ENCODE assay signal across 25 cellular contexts in the genomic region with DNA sequence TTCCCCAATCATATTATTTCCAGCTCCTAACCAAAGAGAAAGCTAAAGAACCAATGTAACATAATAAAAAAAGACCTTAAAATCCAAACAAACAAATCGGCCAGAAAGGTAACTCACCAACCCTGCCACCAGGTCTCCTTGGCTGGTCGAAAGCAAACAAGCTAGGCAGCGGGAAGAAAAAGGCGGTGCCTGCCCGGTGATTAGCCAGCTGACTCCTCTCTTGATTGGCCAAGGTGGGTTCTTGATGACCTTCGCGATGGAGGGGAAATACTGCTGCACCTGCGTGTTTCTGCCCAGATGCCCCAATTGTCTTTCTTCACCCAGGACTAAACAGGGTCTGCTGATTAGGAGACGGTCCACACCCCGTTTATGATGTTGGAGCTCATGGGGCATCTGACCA.
"Had no signal": no experiment of that assay in that cellular context is flagged by ENCODE, and none has a peak within 500 bp of the region (broad histone marks: within the 10 kb centered on the region; RNA-seq: fewer than 3 reads in every experiment).

NLRP11 (minus strand) TSS at position 154 of the 400 bp plus-strand sequence. CDS start 13,825 bp downstream, outside the sequence.

- H3K4me3 ChIP-seq: gastrocnemius medialis, lower lobe of right lung, ovary, psoas muscle, sigmoid colon, stomach, thyroid gland, vagina had no signal

- H3K4me1 ChIP-seq: gastrocnemius medialis, lower lobe of right lung, psoas muscle, sigmoid colon, stomach, thyroid gland, vagina had no signal

- H3K36me3 ChIP-seq: gastrocnemius medialis, lower lobe of right lung, ovary, sigmoid colon, stomach, thyroid gland, vagina had no signal

- DNase-seq: effector CD8-positive, alpha-beta T cell; endodermal cell; foreskin fibroblast; gastrocnemius medialis; head of caudate nucleus; left ventricle myocardium superior; lower lobe of right lung; naive thymus-derived CD8-positive, alpha-beta T cell; nephron progenitor cell; nucleus accumbens; ovary; posterior cingulate gyrus; psoas muscle; sigmoid colon; stimulated activated CD4-positive, alpha-beta T cell treated with anti-CD3 and anti-CD28 coated beads, Interleukin-2, amount 100 ng/mL, for 24 hours; stimulated activated CD4-positive, alpha-beta T cell treated with anti-CD3 and anti-CD28 coated beads, Interleukin-4, amount 100 ng/mL, for 24 hours; stimulated activated naive CD4-positive, alpha-beta T cell treated with Interleukin-2 at 50 U/mL for 16 hours; stomach; thyroid gland; trophoblast cell had no signal

- ATAC-seq: esophagus mucosa; gastrocnemius medialis; left ventricle myocardium superior; lower lobe of right lung; naive thymus-derived CD8-positive, alpha-beta T cell; psoas muscle; right cardiac atrium; stimulated activated effector memory CD8-positive, alpha-beta T cell treated with anti-CD3 and anti-CD28 coated beads, Interleukin-12 subunit alpha, Interleukin-12 subunit beta, amount 100 ng/mL, for 72 hours had no signal

- H3K27ac ChIP-seq: epithelial cell of prostate, gastrocnemius medialis, lower lobe of right lung, ovary, psoas muscle, sigmoid colon, stomach, thyroid gland, vagina had no signal

- H3K9me3 ChIP-seq: gastrocnemius medialis, lower lobe of right lung, sigmoid colon, thyroid gland, vagina had no signal

- H3K27me3 ChIP-seq: gastrocnemius medialis, ovary, sigmoid colon, stomach, thyroid gland, vagina had no signal
